ENCODE assay signal across 17 cellular contexts in genomic region chr11:13679768-13680167, GRCh38.
"Had no signal": no experiment of that assay in that cellular context is flagged by ENCODE, and none has a peak within 500 bp of the region (broad histone marks: within the 10 kb centered on the region; RNA-seq: fewer than 3 reads in every experiment).

No MANE protein-coding gene starts in this region.

- ATAC-seq: activated naive CD4-positive, alpha-beta T cell treated with anti-CD3 and anti-CD28 coated beads, Interleukin-2, amount 50 U/mL, for 72 hours; activated T-cell treated with anti-CD3 and anti-CD28 coated beads, Interleukin-2, amount 50 U/mL, for 72 hours had no signal

- H3K9me3 ChIP-seq: adrenal gland, esophagus muscularis mucosa, prostate gland, testis, upper lobe of right lung had no signal

- H3K4me3 ChIP-seq: adrenal gland, esophagus muscularis mucosa, hepatocyte, prostate gland, testis, upper lobe of right lung had no signal

- H3K36me3 ChIP-seq: adrenal gland, esophagus muscularis mucosa, prostate gland, upper lobe of right lung had no signal

- H3K9me3 Mint-ChIP-seq: activated CD4-positive, alpha-beta T cell treated with anti-CD3 and anti-CD28 coated beads, Interleukin-2, amount 10 ng/mL, durations not matched to agents 7 days and 5 days; activated naive CD4-positive, alpha-beta T cell treated with anti-CD3 and anti-CD28 coated beads, Interleukin-2, amount 50 U/mL, for 72 hours; activated T-cell treated with anti-CD3 and anti-CD28 coated beads, Interleukin-2, amount 50 U/mL, for 72 hours; neural crest cell had no signal

- H3K27ac Mint-ChIP-seq: activated CD4-positive, alpha-beta T cell treated with anti-CD3 and anti-CD28 coated beads, Interleukin-2, amount 10 ng/mL, durations not matched to agents 7 days and 5 days; activated naive CD4-positive, alpha-beta T cell treated with anti-CD3 and anti-CD28 coated beads, Interleukin-2, amount 50 U/mL, for 72 hours; activated T-cell treated with anti-CD3 and anti-CD28 coated beads, Interleukin-2, amount 50 U/mL, for 72 hours had no signal

- DNase-seq: activated CD4-positive, alpha-beta T cell treated with anti-CD3 and anti-CD28 coated beads, Interleukin-2, amount 10 ng/mL, durations not matched to agents 7 days and 5 days; activated gamma-delta T cell; activated T-cell treated with anti-CD3 and anti-CD28 coated beads, Interleukin-2, amount 50 U/mL, for 72 hours; effector memory CD4-positive, alpha-beta T cell; islet precursor cell; right cardiac atrium; stimulated activated naive CD8-positive, alpha-beta T cell treated with anti-CD3 and anti-CD28 coated beads, Interleukin-15, Interleukin-2, amounts not matched to agents 100 U/mL and 50 U/mL, for 24 hours; T-helper 1 cell; T-helper 9 cell; testis; upper lobe of right lung had no signal

- H3K4me3 Mint-ChIP-seq: activated CD4-positive, alpha-beta T cell treated with anti-CD3 and anti-CD28 coated beads, Interleukin-2, amount 10 ng/mL, durations not matched to agents 7 days and 5 days; activated T-cell treated with anti-CD3 and anti-CD28 coated beads, Interleukin-2, amount 50 U/mL, for 72 hours; neural crest cell had no signal

- H3K4me1 ChIP-seq: prostate gland, testis had no signal

- H3K4me2 ChIP-seq: hepatocyte had no signal

- H2AFZ ChIP-seq: hepatocyte had no signal

- H3K27me3 Mint-ChIP-seq: activated CD4-positive, alpha-beta T cell treated with anti-CD3 and anti-CD28 coated beads, Interleukin-2, amount 10 ng/mL, durations not matched to agents 7 days and 5 days had no signal

- H3K27me3 ChIP-seq: adrenal gland, esophagus muscularis mucosa, hepatocyte, testis, upper lobe of right lung had no signal

- H3K36me3 Mint-ChIP-seq: activated naive CD4-positive, alpha-beta T cell treated with anti-CD3 and anti-CD28 coated beads, Interleukin-2, amount 50 U/mL, for 72 hours had no signal
